Comparison of ENCODE assay signal across 21 cellular contexts in genomic region chr3:197365621-197366020, GRCh38.
"Had no signal": no experiment of that assay in that cellular context is flagged by ENCODE, and none has a peak within 500 bp of the region (broad histone marks: within the 10 kb centered on the region; RNA-seq: fewer than 3 reads in every experiment).

No MANE protein-coding gene starts in this region.

- DNase-seq: activated CD4-positive, alpha-beta memory T cell treated with anti-CD3 and anti-CD28 coated beads for 36 hours; activated effector memory CD4-positive, alpha-beta T cell treated with anti-CD3 and anti-CD28 coated beads, Interleukin-2, amount 50 U/mL, for 16 hours; activated naive CD4-positive, alpha-beta T cell treated with anti-CD3 and anti-CD28 coated beads, Interleukin-2, amount 10 ng/mL, durations not matched to agents 7 days and 5 days; effector CD4-positive, alpha-beta T cell; foreskin melanocyte; immature natural killer cell; left lung; naive thymus-derived CD8-positive, alpha-beta T cell; stimulated activated CD4-positive, alpha-beta T cell treated with anti-CD3 and anti-CD28 coated beads, Interleukin-15, amount 100 ng/mL, for 24 hours had no signal

- H3K4me3 ChIP-seq: left lung, lung, sigmoid colon, smooth muscle cell, stomach, suprapubic skin, tibial nerve had no signal

- H3K27me3 ChIP-seq: left lung, sigmoid colon, stomach, suprapubic skin, tibial nerve had no signal

- H3K9me3 Mint-ChIP-seq: immature natural killer cell had no signal

- H3K4me2 ChIP-seq: smooth muscle cell had no signal

- ATAC-seq: left lung; naive thymus-derived CD8-positive, alpha-beta T cell; stimulated activated memory B cell treated with anti-CD40 and anti-IgM and Interleukin-4, amounts not matched to agents 10 μg/mL and 1 μg/mL and 100 μg/mL, for 72 hours; WTC11 had no signal

- H3K27ac Mint-ChIP-seq: activated CD4-positive, alpha-beta memory T cell treated with anti-CD3 and anti-CD28 coated beads for 36 hours; activated naive CD4-positive, alpha-beta T cell treated with anti-CD3 and anti-CD28 coated beads, Interleukin-2, amount 10 ng/mL, durations not matched to agents 7 days and 5 days; dendritic cell treated with granulocyte-macrophage colony-stimulating factor and Interleukin-4, amounts not matched to agents 40 ng/mL and 50 ng/mL, for 4 days; immature natural killer cell; stimulated activated memory B cell treated with anti-CD40 and anti-IgM and Interleukin-4, amounts not matched to agents 10 μg/mL and 1 μg/mL and 100 μg/mL, for 72 hours; T-helper 2 cell treated with Interferon-gamma antibody and Interleukin-4, amounts not matched to agents 5 μg/mL and 100 μg/mL, for 36 hours; WTC11 had no signal

- H3K9me3 ChIP-seq: sigmoid colon, suprapubic skin, tibial nerve had no signal

- H3K27ac ChIP-seq: left lung, stomach, suprapubic skin had no signal

- H3K36me3 ChIP-seq: left lung, sigmoid colon, stomach, suprapubic skin, tibial nerve had no signal

- FAIRE-seq: endometrium, urothelium cell line had no signal

- H3K4me3 Mint-ChIP-seq: activated CD4-positive, alpha-beta memory T cell treated with anti-CD3 and anti-CD28 coated beads for 36 hours; activated naive CD4-positive, alpha-beta T cell treated with anti-CD3 and anti-CD28 coated beads, Interleukin-2, amount 10 ng/mL, durations not matched to agents 7 days and 5 days; dendritic cell treated with granulocyte-macrophage colony-stimulating factor and Interleukin-4, amounts not matched to agents 40 ng/mL and 50 ng/mL, for 4 days; immature natural killer cell; naive thymus-derived CD8-positive, alpha-beta T cell; stimulated activated memory B cell treated with anti-CD40 and anti-IgM and Interleukin-4, amounts not matched to agents 10 μg/mL and 1 μg/mL and 100 μg/mL, for 72 hours; T-helper 2 cell treated with Interferon-gamma antibody and Interleukin-4, amounts not matched to agents 5 μg/mL and 100 μg/mL, for 36 hours; WTC11 had no signal

- H3K36me3 Mint-ChIP-seq: activated naive CD4-positive, alpha-beta T cell treated with anti-CD3 and anti-CD28 coated beads, Interleukin-2, amount 10 ng/mL, durations not matched to agents 7 days and 5 days; stimulated activated memory B cell treated with anti-CD40 and anti-IgM and Interleukin-4, amounts not matched to agents 10 μg/mL and 1 μg/mL and 100 μg/mL, for 72 hours had no signal

- H3K4me1 ChIP-seq: left lung had no signal

- H3K4me1 Mint-ChIP-seq: activated naive CD4-positive, alpha-beta T cell treated with anti-CD3 and anti-CD28 coated beads, Interleukin-2, amount 10 ng/mL, durations not matched to agents 7 days and 5 days; immature natural killer cell; naive thymus-derived CD8-positive, alpha-beta T cell; stimulated activated memory B cell treated with anti-CD40 and anti-IgM and Interleukin-4, amounts not matched to agents 10 μg/mL and 1 μg/mL and 100 μg/mL, for 72 hours had no signal
